Comparison of ENCODE assay signal across 1 cellular context in genomic region chrX:154547245-154548027, GRCh38.
TF ChIP-seq lines count a peak whose summit lies in the region.

Gene IKBKG, plus strand, starts transcription at chrX:154547620. Its CDS starts 4,383 bp downstream, at chrX:154552003.

TF ChIP-seq in HepG2, 621 proteins besides CTCF, POLR2A, EP300 and RAD21 (continued from another document):
- TF ChIP-seq, protein P1, sequence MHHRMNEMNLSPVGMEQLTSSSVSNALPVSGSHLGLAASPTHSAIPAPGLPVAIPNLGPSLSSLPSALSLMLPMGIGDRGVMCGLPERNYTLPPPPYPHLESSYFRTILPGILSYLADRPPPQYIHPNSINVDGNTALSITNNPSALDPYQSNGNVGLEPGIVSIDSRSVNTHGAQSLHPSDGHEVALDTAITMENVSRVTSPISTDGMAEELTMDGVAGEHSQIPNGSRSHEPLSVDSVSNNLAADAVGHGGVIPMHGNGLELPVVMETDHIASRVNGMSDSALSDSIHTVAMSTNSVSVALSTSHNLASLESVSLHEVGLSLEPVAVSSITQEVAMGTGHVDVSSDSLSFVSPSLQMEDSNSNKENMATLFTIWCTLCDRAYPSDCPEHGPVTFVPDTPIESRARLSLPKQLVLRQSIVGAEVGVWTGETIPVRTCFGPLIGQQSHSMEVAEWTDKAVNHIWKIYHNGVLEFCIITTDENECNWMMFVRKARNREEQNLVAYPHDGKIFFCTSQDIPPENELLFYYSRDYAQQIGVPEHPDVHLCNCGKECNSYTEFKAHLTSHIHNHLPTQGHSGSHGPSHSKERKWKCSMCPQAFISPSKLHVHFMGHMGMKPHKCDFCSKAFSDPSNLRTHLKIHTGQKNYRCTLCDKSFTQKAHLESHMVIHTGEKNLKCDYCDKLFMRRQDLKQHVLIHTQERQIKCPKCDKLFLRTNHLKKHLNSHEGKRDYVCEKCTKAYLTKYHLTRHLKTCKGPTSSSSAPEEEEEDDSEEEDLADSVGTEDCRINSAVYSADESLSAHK (CRISPR knock-in tag; IDR thresholded peaks at IDR 0.05; ENCODE audit: borderline replicate concordance): no peak
- no peak for TF ChIP-seq ZNF724P (CRISPR knock-in tag; IDR thresholded peaks at IDR 0.05; ENCODE audit: borderline replicate concordance)
- TF ChIP-seq ERF (CRISPR knock-in tag; IDR thresholded peaks at IDR 0.05): no peak; the same call in 1 of the 2 replicates
- TF ChIP-seq ZNF343 (CRISPR knock-in tag; IDR thresholded peaks at IDR 0.05): no peak
